21 cellular contexts compared by ENCODE assay signal in the genomic region with DNA sequence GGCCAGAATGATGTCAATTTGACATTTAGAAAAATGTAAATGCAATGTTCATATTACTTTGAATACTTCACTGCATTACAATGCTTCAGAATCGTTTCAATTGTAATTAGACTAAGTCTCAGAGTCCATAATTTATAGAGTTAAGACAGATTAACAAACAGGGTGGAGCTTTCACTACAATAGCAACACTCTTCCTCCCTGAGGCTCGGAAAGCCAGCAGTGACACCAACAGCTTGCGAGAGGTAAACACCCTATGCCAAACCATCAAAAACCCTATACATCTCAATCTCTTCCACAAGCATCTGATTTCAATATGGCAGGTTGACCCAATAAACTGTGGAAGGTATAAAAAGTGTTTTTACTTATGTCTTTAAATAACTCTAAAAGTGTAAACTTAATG.
DNase-seq lines count a peak whose midpoint lies in the region; ATAC-seq and TF ChIP-seq lines count a peak whose summit lies in the region.
"Had no signal": no experiment of that assay in that cellular context is flagged by ENCODE, and none has a peak within 500 bp of the region (broad histone marks: within the 10 kb centered on the region; RNA-seq: fewer than 3 reads in every experiment).

No MANE protein-coding gene starts in this region.

- ATAC-seq in mucosa of descending colon (peak; percentile 66), GM21786 (IDR thresholded peaks at IDR 0.05; ENCODE audit: unreplicated experiment) (no peak)
- ATAC-seq: PC-3 had no signal

- no peak overlapping the region for H3K4me3 ChIP-seq in mucosa of descending colon
- H3K4me3 ChIP-seq: MG63 had no signal

- intact Hi-C loops in mucosa of descending colon (cut with DNase I, micrococcal nuclease), result no loop called here

- no peaks in the 10 kb centered on the region for H3K36me3 ChIP-seq in mucosa of descending colon (ENCODE audit: low read depth)
- H3K36me3 ChIP-seq: MG63 had no signal

- H3K4me1 ChIP-seq in mucosa of descending colon (ENCODE audit: low read depth), result no peaks in the 10 kb centered on the region

- TF ChIP-seq CTCF in mucosa of descending colon (IDR thresholded peaks at IDR 0.05) (no peak), GM10266 (IDR thresholded peaks at IDR 0.05; ENCODE audit: control insufficient read depth, insufficient read depth, low read depth, missing control alignments) (no peak)

- no peaks in the 10 kb centered on the region for H3K9me3 ChIP-seq in mucosa of descending colon
- H3K9me3 ChIP-seq: MG63, SK-N-SH had no signal

- peak; percentile 37 for DNase-seq in D341Med (ENCODE audit: low spot score)
- DNase-seq in NCI-H69 (lab: John Stamatoyannopoulos, UW), result peak; percentile 58
- DNase-seq in globus pallidus (ENCODE audit: low spot score), result peak; percentile 63
- DNase-seq in mucosa of descending colon, result no peak
- no peak for DNase-seq in GM10266 (ENCODE audit: extremely low spot score)
- no peak for DNase-seq in stimulated activated CD4-positive, alpha-beta T cell treated with anti-CD3 and anti-CD28 coated beads, Interleukin-2, amount 100 ng/mL, for 48 hours
- no peak for DNase-seq in HuH-7 (ENCODE audit: low spot score)
- DNase-seq: Calu3; CD4-positive, alpha-beta T cell; H7; Kasumi-1; MG63; NCI-H1092; NCI-H146; NCI-H2081; NCI-H748 treated with DMSO at 0.1 percent for 48 hours; PC-3; RPMI8226; SHP77 treated with DMSO at 0.1 percent for 48 hours; SK-N-SH had no signal

Comparison
In these comparisons a context has a peak if more than half of its experiments do, and no peak if none do; other contexts are left out.
1. DNase-seq: peak in D341Med (single experiment), NCI-H69 (single experiment) and globus pallidus (single experiment); none in mucosa of descending colon (0 of 3), GM10266 (single experiment), stimulated activated CD4-positive, alpha-beta T cell treated with anti-CD3 and anti-CD28 coated beads, Interleukin-2, amount 100 ng/mL, for 48 hours (0 of 2) and HuH-7 (single experiment).